In genomic region chr5:113381015-113381326, GRCh38 we compare ENCODE assay signal across 24 cellular contexts. TPM values are rescaled to one million over a fixed set of nuclear protein-coding genes. Genes with fewer than 3 reads are reported as not detected.
DNase-seq lines count a peak whose midpoint lies in the region; ATAC-seq, FAIRE-seq and TF ChIP-seq lines count a peak whose summit lies in the region.
"Had no signal": no experiment of that assay in that cellular context is flagged by ENCODE, and none has a peak within 500 bp of the region (broad histone marks: within the 10 kb centered on the region; RNA-seq: fewer than 3 reads in every experiment).

No MANE protein-coding gene starts in this region.

- TF ChIP-seq CTCF in keratinocyte (optimal IDR thresholded peaks at IDR 0.05 in 1 of 3, IDR thresholded peaks at IDR 0.05 in 1 of 3, conservative IDR thresholded peaks at IDR 0.05 in 1 of 3; ENCODE audit: extremely low read depth in 1 of 3, insufficient read depth in 2 of 3, low read length in 3 of 3) (no peak), Calu3 (IDR thresholded peaks at IDR 0.05; ENCODE audit: unreplicated experiment) (no peak)

- H3K4me1 ChIP-seq in BLaER1: peaks cover 76% of the 10 kb centered on the region
- H3K4me1 ChIP-seq in BLaER1 treated with 17β-estradiol and CSF1 and Interleukin-3, amounts not matched to agents 10 nM and 100 nM: peaks cover 46 to 69% (median 66%) of the 10 kb centered on the region in 10 experiments
- peaks cover 18% of the 10 kb centered on the region for H3K4me1 ChIP-seq in keratinocyte (ENCODE audit: control insufficient read depth, extremely low read depth, insufficient read depth, low read length)

- H3K4me1 Mint-ChIP-seq in T-helper 2 cell treated with Interferon-gamma antibody and Interleukin-4, amounts not matched to agents 5 μg/mL and 100 μg/mL, for 36 hours (ENCODE audit: low read depth): peaks cover 44% of the 10 kb centered on the region
- H3K4me1 Mint-ChIP-seq in Calu3 (ENCODE audit: low read depth, unreplicated experiment): no peaks in the 10 kb centered on the region

- intact Hi-C loops in Calu3 (cut with micrococcal nuclease; ENCODE audit: unreplicated experiment): no loop called here

- H3K4me2 ChIP-seq in BLaER1 (peak overlapping the region; percentile 55), keratinocyte (ENCODE audit: control insufficient read depth, extremely low read depth, insufficient read depth, low read depth, low read length) (no peak overlapping the region)
- peak overlapping the region; percentile 25 to 83 (median 43); a peak in 20 of 22 replicates for H3K4me2 ChIP-seq in BLaER1 treated with 17β-estradiol and CSF1 and Interleukin-3, amounts not matched to agents 10 nM and 100 nM
- H3K4me2 ChIP-seq: KMS-11 had no signal

- peak overlapping the region; percentile 49 for H3K4me3 Mint-ChIP-seq in T-helper 2 cell treated with Interferon-gamma antibody and Interleukin-4, amounts not matched to agents 5 μg/mL and 100 μg/mL, for 36 hours
- no peak overlapping the region for H3K4me3 Mint-ChIP-seq in Calu3 (ENCODE audit: low read depth, unreplicated experiment)
- H3K4me3 Mint-ChIP-seq: CD4-positive, alpha-beta memory T cell had no signal

- dilution Hi-C loops in keratinocyte (cut with MboI; ENCODE audit: extremely low pct_ligation_motif_present, low sequenced_read_pairs): no loop called here

- CTCF ChIA-PET in Calu3 (lab: Charles Lee): no interaction called here

- peaks cover 3% of the 10 kb centered on the region; the same call in 1 of the 2 replicates for H3K9me3 ChIP-seq in BLaER1
- H3K9me3 ChIP-seq in BLaER1 treated with 17β-estradiol and CSF1 and Interleukin-3, amounts not matched to agents 10 nM and 100 nM (replicated peaks in 1 of 11): peaks cover 0 to 12% (median 6%) of the 10 kb centered on the region in 11 experiments; a peak in 10 of 22 replicates
- H3K9me3 ChIP-seq in keratinocyte (ENCODE audit: control insufficient read depth, low read depth, low read length): no peaks in the 10 kb centered on the region

- ATAC-seq in HG03039 (IDR thresholded peaks at IDR 0.05; ENCODE audit: unreplicated experiment): no peak
- no peak for ATAC-seq in GM19395 (IDR thresholded peaks at IDR 0.05; ENCODE audit: unreplicated experiment)
- no peak for ATAC-seq in GM19397 (IDR thresholded peaks at IDR 0.05; ENCODE audit: unreplicated experiment)
- ATAC-seq: Panc1, SK-N-SH treated with all-trans-retinoic acid at 6 μM for 48 hours had no signal

- H3K36me3 Mint-ChIP-seq in T-helper 2 cell treated with Interferon-gamma antibody and Interleukin-4, amounts not matched to agents 5 μg/mL and 100 μg/mL, for 36 hours (ENCODE audit: low read depth): peaks cover 5% of the 10 kb centered on the region
- H3K36me3 Mint-ChIP-seq in Calu3 (ENCODE audit: insufficient read depth, unreplicated experiment): no peaks in the 10 kb centered on the region
- H3K36me3 Mint-ChIP-seq: CD4-positive, alpha-beta memory T cell had no signal

- no peak overlapping the region for H2AFZ ChIP-seq in keratinocyte (ENCODE audit: control insufficient read depth, low read length)

- H3K27ac ChIP-seq in BLaER1: no peak overlapping the region
- no peak overlapping the region for H3K27ac ChIP-seq in BLaER1 treated with 17β-estradiol and CSF1 and Interleukin-3, amounts not matched to agents 10 nM and 100 nM
- H3K27ac ChIP-seq in keratinocyte (ENCODE audit: control insufficient read depth, insufficient read depth, low read length): no peak overlapping the region
- H3K27ac ChIP-seq: KMS-11 had no signal

- peak; percentile 9 for FAIRE-seq in keratinocyte (lab: Jason Lieb, UNC)
- FAIRE-seq: GM18507 had no signal

- H3K27ac Mint-ChIP-seq in T-helper 2 cell treated with Interferon-gamma antibody and Interleukin-4, amounts not matched to agents 5 μg/mL and 100 μg/mL, for 36 hours: no peak overlapping the region
- no peak overlapping the region for H3K27ac Mint-ChIP-seq in Calu3 (ENCODE audit: unreplicated experiment)

- H3K27me3 Mint-ChIP-seq in T-helper 2 cell treated with Interferon-gamma antibody and Interleukin-4, amounts not matched to agents 5 μg/mL and 100 μg/mL, for 36 hours (ENCODE audit: low read depth): peaks cover 29% of the 10 kb centered on the region
- no peaks in the 10 kb centered on the region for H3K27me3 Mint-ChIP-seq in Calu3 (ENCODE audit: unreplicated experiment)

- H3K9me1 ChIP-seq in keratinocyte (ENCODE audit: control insufficient read depth, extremely low read depth, insufficient read depth, low read length): no peaks in the 10 kb centered on the region

- DNase-seq in T-helper 2 cell treated with Interferon-gamma antibody and Interleukin-4, amounts not matched to agents 5 μg/mL and 100 μg/mL, for 36 hours (ENCODE audit: low spot score): no peak
- DNase-seq in keratinocyte (ENCODE audit: low read depth, low spot score): no peak
- no peak for DNase-seq in Calu3
- DNase-seq: CD4-positive, alpha-beta memory T cell; GDM1; NCI-H1105; NCI-H146; NCI-H2029; NCI-H510A treated with DMSO at 0.1 percent for 48 hours; NCI-H774; NK-92 treated with Interleukin-12 subunit alpha and Interleukin-12 subunit beta, amount 100 ng/mL, for 24 hours; SIG-M5 had no signal

- BruUV-seq in Calu3 (replicated peaks; lab: Mats Ljungman, UMichigan): no TSS peak

- H3K9me3 Mint-ChIP-seq in T-helper 2 cell treated with Interferon-gamma antibody and Interleukin-4, amounts not matched to agents 5 μg/mL and 100 μg/mL, for 36 hours: peaks cover 5% of the 10 kb centered on the region
- no peaks in the 10 kb centered on the region for H3K9me3 Mint-ChIP-seq in Calu3 (ENCODE audit: low read depth, unreplicated experiment)

- no peaks in the 10 kb centered on the region for H3K27me3 ChIP-seq in BLaER1
- H3K27me3 ChIP-seq in BLaER1 treated with 17β-estradiol and CSF1 and Interleukin-3, amounts not matched to agents 10 nM and 100 nM: peaks cover 0 to 70% (median 3%) of the 10 kb centered on the region in 11 experiments; a peak in 10 of 22 replicates
- no peaks in the 10 kb centered on the region for H3K27me3 ChIP-seq in keratinocyte (ENCODE audit: control insufficient read depth, extremely low read depth, insufficient read depth, low read length)

- no peak overlapping the region for H3K4me3 ChIP-seq in BLaER1
- H3K4me3 ChIP-seq in BLaER1 treated with 17β-estradiol and CSF1 and Interleukin-3, amounts not matched to agents 10 nM and 100 nM: no peak overlapping the region
- no peak overlapping the region for H3K4me3 ChIP-seq in keratinocyte (ENCODE audit: control insufficient read depth in 2 of 3, extremely low read depth in 1 of 3, insufficient read depth in 2 of 3, low read depth in 1 of 3, low read length in 3 of 3)

- H4K20me1 ChIP-seq in BLaER1 (peaks cover 12% of the 10 kb centered on the region; the same call in 1 of the 2 replicates), keratinocyte (ENCODE audit: control insufficient read depth, extremely low read depth, insufficient read depth, low read length) (no peaks in the 10 kb centered on the region)
- H4K20me1 ChIP-seq in BLaER1 treated with 17β-estradiol and CSF1 and Interleukin-3, amounts not matched to agents 10 nM and 100 nM: peaks cover 0 to 15% (median 6%) of the 10 kb centered on the region in 11 experiments; a peak in 12 of 22 replicates

- H3K36me3 ChIP-seq in BLaER1 (no peaks in the 10 kb centered on the region), keratinocyte (ENCODE audit: control insufficient read depth in 2 of 2, extremely low read depth in 1 of 2, insufficient read depth in 2 of 2, low read length in 2 of 2) (peaks cover 0 to 5% of the 10 kb centered on the region in 2 experiments)
- H3K36me3 ChIP-seq in BLaER1 treated with 17β-estradiol and CSF1 and Interleukin-3, amounts not matched to agents 10 nM and 100 nM: no peaks in the 10 kb centered on the region

- H3K9ac ChIP-seq in BLaER1 (no peak overlapping the region), keratinocyte (ENCODE audit: control insufficient read depth, extremely low read depth, insufficient read depth, low read length) (no peak overlapping the region)
- no peak overlapping the region for H3K9ac ChIP-seq in BLaER1 treated with 17β-estradiol and CSF1 and Interleukin-3, amounts not matched to agents 10 nM and 100 nM
- H3K9ac ChIP-seq: KMS-11 had no signal

- H3K79me2 ChIP-seq in keratinocyte (ENCODE audit: control insufficient read depth, insufficient read depth, low read length): no peaks in the 10 kb centered on the region

RNA-seq across cellular contexts. Expression of gene TSSK1B, which starts 53.8 kb away (rescaled TPM):
- polyA plus RNA-seq in keratinocyte: 0.02 to 0.07 TPM (median 0.05 TPM) in 3 replicates
- not detected for polyA plus RNA-seq in keratinocyte (2011; ENCODE audit: low read depth)
- polyA plus RNA-seq in keratinocyte (2011; cell fraction: cytosol; rRNA removed): not detected in 2 replicates
- 0.93 and 1.0 TPM in 2 replicates for polyA plus RNA-seq in keratinocyte (2011; cell fraction: nucleus; rRNA removed)
- 0.24 TPM in 1 of 2 replicates, not detected in the other for polyA plus RNA-seq in keratinocyte (2012; ENCODE audit: low replicate concordance)
- 1.7 to 5.2 TPM (median 3.3 TPM) in 3 replicates for polyA minus RNA-seq in keratinocyte
- not detected for polyA minus RNA-seq in keratinocyte (2011; cell fraction: cytosol; rRNA and poly(A)+ RNA removed)
- 5.8 and 8.1 TPM in 2 replicates for polyA minus RNA-seq in keratinocyte (2011; cell fraction: nucleus; rRNA and poly(A)+ RNA removed)
- total RNA-seq in Calu3 (2022): not detected in 2 replicates
- total RNA-seq: CD4-positive, alpha-beta memory T cell; H4; HT1080 had no signal
- polyA plus RNA-seq: BJ; CD4-positive, alpha-beta memory T cell had no signal
